ENCODE assay signal across 8 cellular contexts in genomic region chr7:106865130-106866115, GRCh38. TPM values are rescaled to one million over a fixed set of nuclear protein-coding genes. Genes with fewer than 3 reads are reported as not detected.
DNase-seq lines count a peak whose midpoint lies in the region; ATAC-seq, FAIRE-seq and TF ChIP-seq lines count a peak whose summit lies in the region.

Gene PIK3CG, plus strand, starts transcription at chr7:106865282. Its CDS starts 2,280 bp downstream, at chr7:106867562.

- H3K9me1 ChIP-seq in K562 (ENCODE audit: control insufficient read depth, insufficient read depth, low read length) = no peaks in the 10 kb centered on the region

- peak; percentile 71 for ATAC-seq in GM21515 (IDR thresholded peaks at IDR 0.05; ENCODE audit: unreplicated experiment)
- peak; percentile 52 for ATAC-seq in K562

- FAIRE-seq in K562 (lab: Jason Lieb, UNC) = peak; percentile 78

- H3K36me3 ChIP-seq in K562 (ENCODE audit: control insufficient read depth, insufficient read depth, low read length) (peaks cover 31% of the 10 kb centered on the region; the same call in 2 of the 3 replicates), parathyroid adenoma (ENCODE audit: control insufficient read depth, insufficient read depth, low read length) (no peaks in the 10 kb centered on the region), hepatocyte (replicated peaks; ENCODE audit: insufficient read depth, low read depth) (no peaks in the 10 kb centered on the region)

- H2AFZ ChIP-seq in K562 (ENCODE audit: low read depth, low read length) (peak within 1 kb of the TSS; percentile 96), parathyroid adenoma (no peak within 1 kb of the TSS), hepatocyte (no peak within 1 kb of the TSS)

- CTCF ChIA-PET in K562 (lab: Yijun Ruan, JAX; ENCODE audit: low intra/inter-chr PET ratio) = no interaction called here

- WGBS in K562 (ENCODE audit: insufficient coverage, low coverage, missing lambda C conversion rate) = under 1% methylated on average over 13 of the region's 13 CpGs
- 84% methylated on average over 13 of the region's 13 CpGs for WGBS in hepatocyte (ENCODE audit: low lambda C conversion rate, missing lambda C conversion rate)

- TF ChIP-seq POLR2A in K562 (conservative IDR thresholded peaks at IDR 0.05) = peak; percentile 74

- no peaks in the 10 kb centered on the region for H3K9me2 ChIP-seq in hepatocyte (replicated peaks; ENCODE audit: insufficient read depth)

- no peak for TF ChIP-seq RAD21 in K562 (CRISPR knock-in tag; conservative IDR thresholded peaks at IDR 0.05 in 1 of 2, IDR thresholded peaks at IDR 0.05 in 1 of 2)

- DNase-seq in GM12865 (ENCODE audit: low read depth) (peak; percentile 70), K562 (ENCODE audit: extremely low read depth in 1 of 4, low spot score in 3 of 4) (peak in 2 of 4 experiments; percentile 65 to 67), hepatocyte (ENCODE audit: low spot score) (no peak), cerebellum (ENCODE audit: low spot score) (no peak)
- DNase-seq in Jurkat, Clone E6-1 (ENCODE audit: low read depth, low spot score) = peak; percentile 72
- DNase-seq in activated effector memory CD4-positive, alpha-beta T cell treated with anti-CD3 and anti-CD28 coated beads, Interleukin-2, amount 50 U/mL, for 16 hours = no peak

- H3K9ac ChIP-seq in K562 (ENCODE audit: insufficient read depth in 1 of 2, low read depth in 2 of 2, low read length in 2 of 2) (peak within 1 kb of the TSS; percentile 24 to 74; a peak in 3 of 4 replicates), parathyroid adenoma (no peak within 1 kb of the TSS)

- intact Hi-C loops in K562 (cut with micrococcal nuclease) = loop anchor here (2.0 to 10.0 kb wide), 4 partner anchors 53 to 302 kb away; partner anchors contain the start of genes CCDC71L, HBP1 and PRKAR2B

- H3K4me2 ChIP-seq in K562 (ENCODE audit: insufficient read depth, low read length) = peak within 1 kb of the TSS; percentile 90
- peak within 1 kb of the TSS; percentile 18 for H3K4me2 ChIP-seq in parathyroid adenoma (ENCODE audit: low read length)
- no peak within 1 kb of the TSS for H3K4me2 ChIP-seq in hepatocyte

- H3K4me1 ChIP-seq in K562 (replicated peaks in 1 of 2; ENCODE audit: control insufficient read depth in 2 of 2, insufficient read depth in 2 of 2, low read length in 2 of 2) = peaks cover 14 to 53% of the 10 kb centered on the region in 2 experiments
- no peaks in the 10 kb centered on the region for H3K4me1 ChIP-seq in parathyroid adenoma
- no peaks in the 10 kb centered on the region for H3K4me1 ChIP-seq in hepatocyte (ENCODE audit: insufficient read depth)

- POLR2A ChIA-PET in K562 (lab: Yijun Ruan, JAX) = interaction anchor here (0.6 to 1.6 kb wide), 8 partner anchors 9 to 222 kb away, joined by 3 to 5 read pairs (median 3); no protein-coding TSS in a partner anchor

- H3K79me2 ChIP-seq in K562 (ENCODE audit: control insufficient read depth, insufficient read depth, low read length) (peaks cover 41% of the 10 kb centered on the region), parathyroid adenoma (no peaks in the 10 kb centered on the region), hepatocyte (no peaks in the 10 kb centered on the region)

- TF ChIP-seq EP300 in K562 (IDR thresholded peaks at IDR 0.05; ENCODE audit: low read length) = peak; percentile 54

- H3K9me3 ChIP-seq in K562 (replicated peaks; ENCODE audit: control insufficient read depth, insufficient read depth, low read depth, low read length) = peaks cover 6% of the 10 kb centered on the region; the same call in 1 of the 2 replicates
- no peaks in the 10 kb centered on the region for H3K9me3 ChIP-seq in parathyroid adenoma (ENCODE audit: control insufficient read depth, low read length)
- no peaks in the 10 kb centered on the region for H3K9me3 ChIP-seq in hepatocyte (ENCODE audit: low read depth)

- H3K4me3 ChIP-seq in GM12865 (ENCODE audit: low read depth, low read length) (peak within 1 kb of the TSS; percentile 48), K562 (peak within 1 kb of the TSS; percentile 48), parathyroid adenoma (ENCODE audit: low read depth, low read length) (peak within 1 kb of the TSS; percentile 28), hepatocyte (no peak within 1 kb of the TSS)
- peak within 1 kb of the TSS; percentile 76 for H3K4me3 ChIP-seq in Jurkat, Clone E6-1 (ENCODE audit: low read length)

- H4K20me1 ChIP-seq in K562 (replicated peaks; ENCODE audit: control insufficient read depth, insufficient read depth, low read length) (no peaks in the 10 kb centered on the region), hepatocyte (ENCODE audit: insufficient read depth, poor library complexity, severe bottlenecking) (no peaks in the 10 kb centered on the region)

- BruUV-seq in K562 (replicated peaks; lab: Mats Ljungman, UMichigan) = TSS peak; percentile 82

- TF ChIP-seq CTCF in GM12865 (IDR thresholded peaks at IDR 0.05; ENCODE audit: insufficient read depth, low read depth, low read length, missing control alignments) = no peak
- no peak; a peak in 1 of 6 replicates for TF ChIP-seq CTCF in K562 (IDR thresholded peaks at IDR 0.05 in 2 of 3, conservative IDR thresholded peaks at IDR 0.05 in 1 of 3; ENCODE audit: insufficient read depth in 2 of 3, low read depth in 1 of 3, low read length in 3 of 3)
- TF ChIP-seq CTCF in parathyroid adenoma (IDR thresholded peaks at IDR 0.05) = no peak
- TF ChIP-seq CTCF in hepatocyte (IDR thresholded peaks at IDR 0.05; ENCODE audit: poor library complexity) = no peak

- in situ Hi-C loops in K562 (cut with MboI) = no loop called here

- H3K27me3 ChIP-seq in K562 (ENCODE audit: control insufficient read depth in 2 of 2, insufficient read depth in 2 of 2, low read length in 2 of 2) (no peaks in the 10 kb centered on the region), parathyroid adenoma (ENCODE audit: control insufficient read depth, insufficient read depth, low read length) (no peaks in the 10 kb centered on the region), hepatocyte (peaks cover 2% of the 10 kb centered on the region)

- peak within 1 kb of the TSS; percentile 79 for H3K27ac ChIP-seq in K562 (ENCODE audit: extremely low read depth, low read depth, low read length)
- no peak within 1 kb of the TSS for H3K27ac ChIP-seq in parathyroid adenoma
- H3K27ac ChIP-seq in hepatocyte = no peak within 1 kb of the TSS

TF ChIP-seq in K562, 482 proteins besides CTCF, POLR2A, EP300 and RAD21 (continues in another document):
- TF ChIP-seq KAT7 (CRISPR knock-in tag; IDR thresholded peaks at IDR 0.05; ENCODE audit: borderline replicate concordance) (no peak; the same call in 1 of the 2 replicates), ZEB2 (IDR thresholded peaks at IDR 0.05) (peak; percentile 80), EWSR1 (IDR thresholded peaks at IDR 0.05; ENCODE audit: borderline replicate concordance, low read depth, partially characterized antibody) (no peak), DPF2 (IDR thresholded peaks at IDR 0.05) (peak; percentile 72), SNIP1 (IDR thresholded peaks at IDR 0.05; ENCODE audit: low read depth) (no peak), ZNF583 (CRISPR knock-in tag; IDR thresholded peaks at IDR 0.05) (no peak), NFRKB (IDR thresholded peaks at IDR 0.05; ENCODE audit: low read depth) (peak; percentile 81), MYBL2 (IDR thresholded peaks at IDR 0.05; ENCODE audit: low read depth) (peak; percentile 62), MYBL2 (CRISPR knock-in tag; IDR thresholded peaks at IDR 0.05; ENCODE audit: borderline replicate concordance) (no peak)

RNA-seq across cellular contexts. Expression of gene PIK3CG, which starts in this region (rescaled TPM):
- polyA plus RNA-seq in Jurkat, Clone E6-1 (2012; ENCODE audit: insufficient read depth, insufficient read length) = 11.1 TPM
- total RNA-seq in K562 (2011; cell fraction: chromatin; rRNA removed; ENCODE audit: low replicate concordance) = 56.0 and 57.2 TPM in 2 replicates
- total RNA-seq in K562 (2011; cell fraction: nucleolus; rRNA removed) = 34.2 and 36.7 TPM in 2 replicates
- total RNA-seq in K562 (2011; cell fraction: nucleoplasm; rRNA removed) = 33.4 and 37.5 TPM in 2 replicates
- total RNA-seq in K562 (2014; rRNA removed) (31.4 and 31.6 TPM in 2 replicates), K562 (2014; rRNA removed; fragmentation: Illumina TruSeq; extraction: Trizol) (30.6 and 37.7 TPM in 2 replicates), K562 (2015; rRNA removed; fragmentation: Illumina TruSeq; extraction: Trizol) (37.7 and 42.5 TPM in 2 replicates), K562 (2021) (33.7 and 35.4 TPM in 2 replicates), hepatocyte (0.03 and 0.04 TPM in 2 replicates), cerebellum (1.9 TPM)
- polyA plus RNA-seq in K562 (2011; rRNA removed) (22.8 and 24.6 TPM in 2 replicates), K562 (2014; fragmentation: Illumina TruSeq; extraction: Trizol) (29.0 and 32.3 TPM in 2 replicates), K562 (2014; fragmentation: Nextera tagmentation; extraction: Ambion mirVana) (1 to 10 TPM; 5.3 to 6.2 TPM), K562 (2014; rRNA removed) (10.7 and 12.9 TPM in 2 replicates), hepatocyte (0.25 and 0.56 TPM in 2 replicates)
- 13.7 and 24.1 TPM in 2 replicates for polyA plus RNA-seq in K562 (2011; cell fraction: cytosol; rRNA removed)
- 14.5 and 21.4 TPM in 2 replicates for polyA plus RNA-seq in K562 (2011; cell fraction: nucleus; rRNA removed)
- polyA plus RNA-seq in K562 (2012) = 19.0 and 36.2 TPM in 2 replicates
- polyA minus RNA-seq in K562 (2011; rRNA and poly(A)+ RNA removed) = 85.5 and 93.3 TPM in 2 replicates
- polyA minus RNA-seq in K562 (2011; cell fraction: cytosol; rRNA and poly(A)+ RNA removed) = 52.8 and 61.1 TPM in 2 replicates
- 68.7 and 79.4 TPM in 2 replicates for polyA minus RNA-seq in K562 (2011; cell fraction: nucleus; rRNA and poly(A)+ RNA removed)

Comparison
In these comparisons a context has a peak if more than half of its experiments do, and no peak if none do; other contexts are left out.
1. RNA of gene PIK3CG (total RNA-seq): 30.6 to 57.2 TPM in K562; 1.9 TPM in cerebellum (single experiment) and 0.03 to 0.04 TPM in hepatocyte; every median in the first group is over 10 times any median in the second.
2. DNase-seq: peak in GM12865 (single experiment) and Jurkat, Clone E6-1 (single experiment); none in hepatocyte (single experiment), activated effector memory CD4-positive, alpha-beta T cell treated with anti-CD3 and anti-CD28 coated beads, Interleukin-2, amount 50 U/mL, for 16 hours (single experiment) and cerebellum (single experiment).